In genomic region chr11:16605440-16605970, GRCh38 we compare ENCODE assay signal across 7 cellular contexts.
DNase-seq lines count a peak whose midpoint lies in the region; ATAC-seq lines count a peak whose summit lies in the region.

No MANE protein-coding gene starts in this region.

- H3K27ac ChIP-seq in ectodermal cell (ENCODE audit: insufficient read depth, low read depth, low read length, poor library complexity, severe bottlenecking) = no peak overlapping the region

- H3K27me3 ChIP-seq in ectodermal cell (ENCODE audit: control insufficient read depth, insufficient read depth, low read length, poor library complexity, severe bottlenecking) = peaks cover 100% of the 10 kb centered on the region

- DNase-seq in NCI-H69 (lab: John Stamatoyannopoulos, UW) (peak; percentile 63), midbrain (lab: John Stamatoyannopoulos, UW) (peak; percentile 44), cerebellar nuclear complex (lab: John Stamatoyannopoulos, UW) (no peak)
- no peak for DNase-seq in activated effector memory CD4-positive, alpha-beta T cell treated with Interleukin-2 at 50 U/mL for 16 hours

- no peaks in the 10 kb centered on the region for H3K36me3 ChIP-seq in ectodermal cell (ENCODE audit: control insufficient read depth, insufficient read depth, low read length)

- WGBS in ectodermal cell, 2 experiments = 0% methylated on average over 34 of the region's 34 CpGs

- ATAC-seq in GM18502 (IDR thresholded peaks at IDR 0.05; ENCODE audit: poor library complexity, unreplicated experiment) (peak; percentile 4), HG02571 (IDR thresholded peaks at IDR 0.05; ENCODE audit: unreplicated experiment) (no peak)

- peaks cover 2% of the 10 kb centered on the region for H3K4me1 ChIP-seq in ectodermal cell (ENCODE audit: control insufficient read depth, insufficient read depth, low read length)

- peak overlapping the region; percentile 56 for H3K4me3 ChIP-seq in ectodermal cell (ENCODE audit: insufficient read depth, low read depth, low read length)

- no peaks in the 10 kb centered on the region for H3K9me3 ChIP-seq in ectodermal cell (ENCODE audit: control insufficient read depth, low read length)

Comparison
In these comparisons a context has a peak if more than half of its experiments do, and no peak if none do; other contexts are left out.
1. DNase-seq: peak in NCI-H69 (single experiment) and midbrain (single experiment); none in cerebellar nuclear complex (0 of 2) and activated effector memory CD4-positive, alpha-beta T cell treated with Interleukin-2 at 50 U/mL for 16 hours (single experiment).